8 cellular contexts compared by ENCODE assay signal in the genomic region with DNA sequence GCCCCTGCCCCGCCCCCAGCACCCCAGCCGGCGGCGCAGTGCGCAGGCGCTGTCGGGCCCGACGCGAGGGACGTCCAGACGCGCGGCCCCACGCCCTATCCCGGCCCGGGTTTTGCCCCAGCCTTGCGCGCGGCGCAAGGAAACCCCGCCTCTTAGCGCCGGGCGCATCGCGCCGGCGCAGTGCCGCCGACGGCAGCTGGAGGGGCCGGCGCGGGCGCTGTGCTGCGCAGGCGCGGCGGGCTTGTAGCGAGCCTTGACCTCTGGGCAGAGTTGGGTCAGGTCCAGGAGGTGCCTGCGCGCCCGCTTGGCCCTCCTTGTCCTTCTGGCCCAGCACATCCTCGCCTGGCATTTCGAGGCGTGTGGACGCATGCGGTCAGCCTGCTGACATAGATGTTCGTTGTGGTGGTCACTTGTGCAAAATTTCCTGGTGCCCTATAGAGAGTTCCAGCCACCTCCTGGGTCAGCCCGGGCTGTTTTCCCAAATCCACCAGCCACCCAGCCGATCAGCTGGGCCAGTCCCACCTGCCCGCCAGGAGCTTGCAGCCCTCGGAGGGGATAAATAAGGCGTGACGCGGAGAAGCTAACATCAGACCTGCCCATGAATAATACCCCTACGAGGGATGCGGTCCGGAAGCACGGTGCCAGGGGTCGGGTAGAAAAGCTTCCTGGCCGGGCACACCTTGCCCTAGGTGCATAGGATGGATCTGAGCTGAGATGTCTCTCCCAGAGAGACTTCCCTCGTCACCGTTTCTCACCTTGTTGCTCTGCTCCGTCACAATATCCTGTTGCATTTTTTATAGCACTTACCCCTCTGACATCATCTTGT. TPM values are rescaled to one million over a fixed set of nuclear protein-coding genes. Genes with fewer than 3 reads are reported as not detected.
A peak's percentile ranks its signal among the peaks of the same experiment; 100 is the strongest.
DNase-seq lines count a peak whose midpoint lies in the region; ATAC-seq and TF ChIP-seq lines count a peak whose summit lies in the region.

No MANE protein-coding gene starts in this region.

- H3K27me3 ChIP-seq in layer of hippocampus (ENCODE audit: control insufficient read depth, insufficient read depth, low read length), result no peaks in the 10 kb centered on the region

- H3K27ac Mint-ChIP-seq in chondrocyte (ENCODE audit: unreplicated experiment), result peak overlapping the region; percentile 75

- H3K36me3 Mint-ChIP-seq in chondrocyte (ENCODE audit: low read depth), result peaks cover 5% of the 10 kb centered on the region

- no peaks in the 10 kb centered on the region for H3K27me3 Mint-ChIP-seq in chondrocyte (ENCODE audit: low read depth)

- peak overlapping the region; percentile 84 for H3K4me3 Mint-ChIP-seq in chondrocyte (ENCODE audit: unreplicated experiment)

- TF ChIP-seq CTCF in chondrocyte (IDR thresholded peaks at IDR 0.05), result no peak

- DNase-seq in AG20443 (ENCODE audit: low spot score) (peak; percentile 100), NCI-H446 treated with DMSO at 0.1 percent for 48 hours (lab: John Stamatoyannopoulos, UW) (peak; percentile 80), chondrocyte (ENCODE audit: low spot score) (peak; percentile 95)
- peak; percentile 92 for DNase-seq in activated CD4-positive, alpha-beta T cell treated with anti-CD3 and anti-CD28 coated beads for 1 hour
- peak; percentile 90 to 91 for DNase-seq in stimulated activated CD4-positive, alpha-beta T cell treated with anti-CD3 and anti-CD28 coated beads, Interleukin-1b, Interleukin-23, amount 100 ng/mL, for 1 hour (ENCODE audit: low read depth in 2 of 2)

- peak; percentile 91 for ATAC-seq in GM19043 (IDR thresholded peaks at IDR 0.05; ENCODE audit: low read depth, unreplicated experiment)
- ATAC-seq in HG03342 (IDR thresholded peaks at IDR 0.05; ENCODE audit: unreplicated experiment), result peak; percentile 93

- H3K27ac ChIP-seq in layer of hippocampus (ENCODE audit: low read depth, low read length), result peak overlapping the region; percentile 77

- H3K4me1 Mint-ChIP-seq in chondrocyte (ENCODE audit: low read depth), result peaks cover 41% of the 10 kb centered on the region

- H3K9me3 Mint-ChIP-seq in chondrocyte (ENCODE audit: low read depth), result no peaks in the 10 kb centered on the region

RNA-seq across cellular contexts. Expression of a gene that starts 0.4 kb away (rescaled TPM):
- 38.0 to 44.4 TPM (median 41.1 TPM) in 3 replicates for total RNA-seq in chondrocyte

RNA-seq across cellular contexts. Expression of a gene that starts 10.9 kb away (rescaled TPM):
- 67.5 to 76.2 TPM (median 67.7 TPM) in 3 replicates for total RNA-seq in chondrocyte

RNA-seq across cellular contexts. Expression of a gene that starts 23.8 kb away (rescaled TPM):
- 0.15 TPM in 1 of 3 replicates, not detected in the others for total RNA-seq in chondrocyte

RNA-seq across cellular contexts. Expression of a gene that starts 36.0 kb away (rescaled TPM):
- 19.5 to 101 TPM (median 99.4 TPM) in 3 replicates for total RNA-seq in chondrocyte

Comparison
In these comparisons a context has a peak if more than half of its experiments do, and no peak if none do; other contexts are left out.
1. Peak in every context shown above with its lines: DNase-seq, ATAC-seq and H3K27ac ChIP-seq.